1 cellular context compared by ENCODE assay signal in the genomic region with DNA sequence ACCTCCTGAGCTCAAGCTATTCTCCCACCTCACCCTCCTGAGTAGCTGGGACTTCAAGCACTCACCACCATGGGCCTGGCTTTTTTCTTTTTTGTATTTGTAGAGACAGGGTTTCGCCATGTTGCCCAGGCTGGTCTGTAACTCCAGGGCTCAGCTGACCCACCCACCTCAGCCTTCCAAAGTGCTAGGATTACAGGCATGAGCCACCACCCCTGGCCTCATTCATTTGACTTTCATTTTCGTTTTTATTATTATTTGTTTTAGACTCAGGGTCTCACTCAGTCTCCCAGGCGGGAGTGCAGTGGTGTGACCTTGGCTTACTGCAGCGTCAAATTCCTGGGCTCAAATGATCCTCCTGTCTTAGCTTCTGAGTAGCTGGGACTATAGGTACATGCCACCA. TPM values are rescaled to one million over a fixed set of nuclear protein-coding genes. Genes with fewer than 3 reads are reported as not detected.
"Had no signal": no experiment of that assay in that cellular context is flagged by ENCODE, and none has a peak within 500 bp of the region (broad histone marks: within the 10 kb centered on the region; RNA-seq: fewer than 3 reads in every experiment).

No MANE protein-coding gene starts in this region.

RNA-seq across cellular contexts. Expression of gene RIMBP3B, which starts 24.2 kb away (rescaled TPM):
- total RNA-seq: HT-29 had no signal
